In the genomic region with DNA sequence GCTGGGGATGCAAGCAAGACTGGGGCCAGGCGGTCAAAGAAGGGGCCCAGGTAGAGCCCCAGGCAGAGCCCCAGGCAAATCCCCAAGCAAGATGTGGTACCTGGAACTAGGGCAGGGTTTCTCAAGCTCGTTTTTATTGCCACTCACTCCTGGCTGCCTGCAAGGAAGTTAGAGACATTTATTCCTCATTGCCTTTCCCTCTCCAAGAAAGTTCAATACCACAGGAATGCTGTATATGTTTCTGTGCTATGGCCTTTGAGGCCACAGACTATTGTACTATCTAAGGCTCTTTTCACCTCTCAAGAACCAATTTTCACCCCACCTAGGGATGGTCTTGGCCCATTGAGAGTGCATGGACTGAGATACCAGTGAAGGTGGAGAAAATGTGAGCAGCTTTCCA, we compare ENCODE assay signal across 1 cellular context.
TF ChIP-seq lines count a peak whose summit lies in the region.

No MANE protein-coding gene starts in this region.

TF ChIP-seq in HepG2, 621 proteins besides CTCF, POLR2A, EP300 and RAD21 (continued from another document):
- TF ChIP-seq PPARG (CRISPR knock-in tag; conservative IDR thresholded peaks at IDR 0.05), result no peak
TF ChIP-seq in HepG2: peak in this region for 1.
